In the genomic region with DNA sequence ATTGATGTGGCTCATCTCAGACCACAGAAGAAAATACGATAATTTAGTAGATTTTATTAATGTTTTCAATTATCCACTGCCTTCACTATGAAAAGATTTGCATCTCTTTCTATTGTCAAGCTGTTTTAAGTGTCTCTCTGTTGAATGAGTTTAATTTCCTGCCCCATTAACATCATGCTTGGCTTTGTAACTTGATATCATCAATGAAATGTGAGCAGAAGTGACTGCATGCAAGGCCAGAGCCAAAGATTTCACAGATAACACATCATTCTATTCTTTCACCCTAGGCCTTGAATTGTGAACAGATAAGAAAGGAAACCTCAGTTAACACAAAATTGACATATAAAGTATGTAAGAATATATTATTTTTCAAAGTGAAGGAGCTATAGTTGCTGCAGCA, we compare ENCODE assay signal across 21 cellular contexts.
DNase-seq lines count a peak whose midpoint lies in the region; FAIRE-seq and TF ChIP-seq lines count a peak whose summit lies in the region.
"Had no signal": no experiment of that assay in that cellular context is flagged by ENCODE, and none has a peak within 500 bp of the region (broad histone marks: within the 10 kb centered on the region; RNA-seq: fewer than 3 reads in every experiment).

No MANE protein-coding gene starts in this region.

- no peak overlapping the region for H2BK5ac ChIP-seq in H9 (ENCODE audit: insufficient read length, low read length)

- H3K79me2 ChIP-seq in H9 (ENCODE audit: insufficient read depth, low read length): no peaks in the 10 kb centered on the region
- H3K79me2 ChIP-seq: hepatocyte had no signal

- peak; percentile 53 for DNase-seq in COR-L47 (lab: John Stamatoyannopoulos, UW)
- peak; percentile 63 for DNase-seq in NCI-H345 (lab: John Stamatoyannopoulos, UW)
- DNase-seq in SK-N-DZ (ENCODE audit: low spot score): peak; percentile 62
- no peak for DNase-seq in RCC 7860 (ENCODE audit: low spot score)
- no peak for DNase-seq in mesothelial cell of epicardium (ENCODE audit: low spot score in 2 of 2, unreplicated experiment in 2 of 2)
- DNase-seq in H9: no peak
- no peak for DNase-seq in AG08395 (ENCODE audit: low spot score)
- DNase-seq: activated CD8-positive, alpha-beta T cell treated with anti-CD3 and anti-CD28 coated beads, Interleukin-2, amount 10 ng/mL, durations not matched to agents 7 days and 5 days; amygdala; left lung; naive thymus-derived CD4-positive, alpha-beta T cell; substantia nigra had no signal

- H3K14ac ChIP-seq in H9 (ENCODE audit: insufficient read depth, low read length): no peak overlapping the region

- no peaks in the 10 kb centered on the region for H3K36me3 Mint-ChIP-seq in mesothelial cell of epicardium
- no peaks in the 10 kb centered on the region for H3K36me3 Mint-ChIP-seq in H9 (ENCODE audit: insufficient read depth in 1 of 3, low read depth in 3 of 3)
- H3K36me3 Mint-ChIP-seq: naive thymus-derived CD4-positive, alpha-beta T cell had no signal

- no peak overlapping the region for H3K23ac ChIP-seq in H9 (ENCODE audit: insufficient read length, low read depth, low read length)

- H3K9ac ChIP-seq in H9 (ENCODE audit: extremely low read depth, insufficient read length, low read length): no peak overlapping the region

- H3T11ph ChIP-seq in H9 (ENCODE audit: low read length): no peak overlapping the region

- H3K27ac ChIP-seq in H9 (ENCODE audit: insufficient read length, low read depth, low read length): no peak overlapping the region
- H3K27ac ChIP-seq: coronary artery, esophagus muscularis mucosa, hepatocyte, HL-60, left lung, prostate gland, SJCRH30 had no signal

- no peak overlapping the region for H2AFZ ChIP-seq in H9 (ENCODE audit: low read length)
- H2AFZ ChIP-seq: hepatocyte had no signal

- H2BK12ac ChIP-seq in H9 (ENCODE audit: insufficient read length, low read depth, low read length): no peak overlapping the region

- H3K27me3 Mint-ChIP-seq in mesothelial cell of epicardium (ENCODE audit: low read depth) (no peaks in the 10 kb centered on the region), H9 (ENCODE audit: low read depth) (no peaks in the 10 kb centered on the region)
- H3K27me3 Mint-ChIP-seq: activated T-helper 17 cell treated with anti-CD3 and anti-CD28 coated beads, Interleukin-2, amount 50 U/mL, for 72 hours; naive thymus-derived CD4-positive, alpha-beta T cell had no signal

- H4K91ac ChIP-seq in H9 (ENCODE audit: insufficient read length, low read depth, low read length): no peak overlapping the region

- no peak overlapping the region for H3K4ac ChIP-seq in H9 (ENCODE audit: low read depth, low read length)

- no peaks in the 10 kb centered on the region for H3K79me1 ChIP-seq in H9 (ENCODE audit: insufficient read depth, low read depth, low read length, poor library complexity, severe bottlenecking)

- H2AK5ac ChIP-seq in H9 (ENCODE audit: insufficient read length, low read length): no peak overlapping the region

- H3K18ac ChIP-seq in H9 (ENCODE audit: insufficient read length, low read depth, low read length): no peak overlapping the region

- peaks cover 12% of the 10 kb centered on the region for H3K4me1 Mint-ChIP-seq in mesothelial cell of epicardium
- H3K4me1 Mint-ChIP-seq in H9: peaks cover 10 to 18% of the 10 kb centered on the region in 2 experiments
- H3K4me1 Mint-ChIP-seq: activated T-helper 17 cell treated with anti-CD3 and anti-CD28 coated beads, Interleukin-2, amount 50 U/mL, for 72 hours; naive thymus-derived CD4-positive, alpha-beta T cell had no signal

- H4K8ac ChIP-seq in H9 (replicated peaks; ENCODE audit: insufficient read length, low read depth, low read length): no peak overlapping the region

- H4K20me1 ChIP-seq in H9 (ENCODE audit: control insufficient read depth, insufficient read depth, insufficient read length): no peaks in the 10 kb centered on the region

- FAIRE-seq in RCC 7860 (lab: Jason Lieb, UNC): no peak
- FAIRE-seq: H1 had no signal

- no peak for TF ChIP-seq EP300 in Ishikawa (IDR thresholded peaks at IDR 0.05; ENCODE audit: borderline replicate concordance)

- no peaks in the 10 kb centered on the region for H3K9me3 Mint-ChIP-seq in mesothelial cell of epicardium
- H3K9me3 Mint-ChIP-seq in H9: no peaks in the 10 kb centered on the region
- H3K9me3 Mint-ChIP-seq: activated T-helper 17 cell treated with anti-CD3 and anti-CD28 coated beads, Interleukin-2, amount 50 U/mL, for 72 hours had no signal

- no peaks in the 10 kb centered on the region for H3K4me1 ChIP-seq in H9 (ENCODE audit: insufficient read depth, low read length)
- H3K4me1 ChIP-seq: esophagus muscularis mucosa, left lung, prostate gland, SJCRH30 had no signal

- H3K56ac ChIP-seq in H9 (ENCODE audit: insufficient read length, low read depth, low read length): no peak overlapping the region

- H2BK120ac ChIP-seq in H9 (ENCODE audit: low read depth, low read length, poor library complexity, severe bottlenecking): no peak overlapping the region

- no peak overlapping the region for H2BK20ac ChIP-seq in H9 (ENCODE audit: low read depth, low read length, poor library complexity, severe bottlenecking)

- H3K27ac Mint-ChIP-seq in mesothelial cell of epicardium (no peak overlapping the region), H9 (no peak overlapping the region)
- H3K27ac Mint-ChIP-seq: activated CD8-positive, alpha-beta T cell treated with anti-CD3 and anti-CD28 coated beads, Interleukin-2, amount 10 ng/mL, durations not matched to agents 7 days and 5 days; activated T-helper 17 cell treated with anti-CD3 and anti-CD28 coated beads, Interleukin-2, amount 50 U/mL, for 72 hours; naive thymus-derived CD4-positive, alpha-beta T cell had no signal

- no peak for TF ChIP-seq RAD21 in Ishikawa (IDR thresholded peaks at IDR 0.05; ENCODE audit: low read depth)

- TF ChIP-seq CTCF in mesothelial cell of epicardium (IDR thresholded peaks at IDR 0.05; ENCODE audit: unreplicated experiment) (no peak), H9 (conservative IDR thresholded peaks at IDR 0.05) (no peak)

- no peak overlapping the region for H2BK15ac ChIP-seq in H9 (ENCODE audit: low read depth, low read length)

- no peak overlapping the region for H3K4me2 ChIP-seq in H9 (ENCODE audit: insufficient read depth, insufficient read length, low read length)

- no peaks in the 10 kb centered on the region for H3K9me3 ChIP-seq in H9 (ENCODE audit: control insufficient read depth, low read depth, low read length)
- H3K9me3 ChIP-seq: esophagus muscularis mucosa, left lung, prostate gland, SJCRH30 had no signal

- H3K4me3 Mint-ChIP-seq in mesothelial cell of epicardium (no peak overlapping the region), H9 (no peak overlapping the region)
- H3K4me3 Mint-ChIP-seq: activated CD8-positive, alpha-beta T cell treated with anti-CD3 and anti-CD28 coated beads, Interleukin-2, amount 10 ng/mL, durations not matched to agents 7 days and 5 days; activated T-helper 17 cell treated with anti-CD3 and anti-CD28 coated beads, Interleukin-2, amount 50 U/mL, for 72 hours; naive thymus-derived CD4-positive, alpha-beta T cell had no signal

- no peaks in the 10 kb centered on the region for H3K27me3 ChIP-seq in H9 (ENCODE audit: insufficient read depth, low read length)
- H3K27me3 ChIP-seq: esophagus muscularis mucosa, hepatocyte, left lung, SJCRH30 had no signal

- WGBS in H9 (ENCODE audit: extremely low coverage, insufficient read length, low lambda C conversion rate): no CpG with 5 or more reads among the region's 1 CpG

- no peak overlapping the region for H4K5ac ChIP-seq in H9 (ENCODE audit: insufficient read length, low read depth, low read length)

- H3K23me2 ChIP-seq in H9 (ENCODE audit: insufficient read length, low read depth, low read length, poor library complexity, severe bottlenecking): no peaks in the 10 kb centered on the region

TF ChIP-seq in Ishikawa, 13 proteins besides CTCF, POLR2A, EP300 and RAD21:
- TF ChIP-seq EGR1 (IDR thresholded peaks at IDR 0.05): no peak
- TF ChIP-seq NFIC (IDR thresholded peaks at IDR 0.05): peak; percentile 26; the same call in 1 of the 2 replicates
- TF ChIP-seq TEAD4 (IDR thresholded peaks at IDR 0.05): no peak; the same call in 1 of the 2 replicates

Comparison
In these comparisons a context has a peak if more than half of its experiments do, and no peak if none do; other contexts are left out.
1. DNase-seq: peak in COR-L47 (single experiment), NCI-H345 (single experiment) and SK-N-DZ (single experiment); none in RCC 7860 (single experiment), mesothelial cell of epicardium (0 of 2), H9 (single experiment) and AG08395 (single experiment).